1 cellular context compared by ENCODE assay signal in the genomic region with DNA sequence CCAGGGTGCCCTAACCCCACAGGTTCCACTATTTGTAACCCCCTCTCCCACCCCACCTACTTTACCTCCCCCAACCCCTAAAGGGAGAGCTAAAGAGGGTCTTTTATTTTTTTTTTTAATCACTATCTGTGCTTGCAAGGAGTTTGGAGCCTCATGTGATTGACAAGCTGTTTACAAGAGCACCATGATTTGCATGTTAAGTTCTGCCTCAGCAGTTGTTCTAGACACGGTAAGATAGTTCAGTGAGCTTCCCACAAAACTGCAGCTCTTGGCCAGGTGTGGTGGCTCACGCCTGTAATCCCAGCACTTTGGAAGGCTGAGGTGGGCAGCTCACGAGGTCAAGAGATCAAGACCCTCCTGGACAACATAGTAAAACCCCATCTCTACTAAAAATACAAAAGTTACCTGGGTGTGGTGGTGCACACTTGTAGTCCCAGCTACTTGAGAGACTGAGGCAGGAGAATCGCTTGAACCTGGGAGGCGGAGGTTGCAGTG.
TF ChIP-seq lines count a peak whose summit lies in the region.

No MANE protein-coding gene starts in this region.

TF ChIP-seq in GM23338, 12 proteins besides CTCF, POLR2A, EP300 and RAD21:
- TF ChIP-seq, protein P1, sequence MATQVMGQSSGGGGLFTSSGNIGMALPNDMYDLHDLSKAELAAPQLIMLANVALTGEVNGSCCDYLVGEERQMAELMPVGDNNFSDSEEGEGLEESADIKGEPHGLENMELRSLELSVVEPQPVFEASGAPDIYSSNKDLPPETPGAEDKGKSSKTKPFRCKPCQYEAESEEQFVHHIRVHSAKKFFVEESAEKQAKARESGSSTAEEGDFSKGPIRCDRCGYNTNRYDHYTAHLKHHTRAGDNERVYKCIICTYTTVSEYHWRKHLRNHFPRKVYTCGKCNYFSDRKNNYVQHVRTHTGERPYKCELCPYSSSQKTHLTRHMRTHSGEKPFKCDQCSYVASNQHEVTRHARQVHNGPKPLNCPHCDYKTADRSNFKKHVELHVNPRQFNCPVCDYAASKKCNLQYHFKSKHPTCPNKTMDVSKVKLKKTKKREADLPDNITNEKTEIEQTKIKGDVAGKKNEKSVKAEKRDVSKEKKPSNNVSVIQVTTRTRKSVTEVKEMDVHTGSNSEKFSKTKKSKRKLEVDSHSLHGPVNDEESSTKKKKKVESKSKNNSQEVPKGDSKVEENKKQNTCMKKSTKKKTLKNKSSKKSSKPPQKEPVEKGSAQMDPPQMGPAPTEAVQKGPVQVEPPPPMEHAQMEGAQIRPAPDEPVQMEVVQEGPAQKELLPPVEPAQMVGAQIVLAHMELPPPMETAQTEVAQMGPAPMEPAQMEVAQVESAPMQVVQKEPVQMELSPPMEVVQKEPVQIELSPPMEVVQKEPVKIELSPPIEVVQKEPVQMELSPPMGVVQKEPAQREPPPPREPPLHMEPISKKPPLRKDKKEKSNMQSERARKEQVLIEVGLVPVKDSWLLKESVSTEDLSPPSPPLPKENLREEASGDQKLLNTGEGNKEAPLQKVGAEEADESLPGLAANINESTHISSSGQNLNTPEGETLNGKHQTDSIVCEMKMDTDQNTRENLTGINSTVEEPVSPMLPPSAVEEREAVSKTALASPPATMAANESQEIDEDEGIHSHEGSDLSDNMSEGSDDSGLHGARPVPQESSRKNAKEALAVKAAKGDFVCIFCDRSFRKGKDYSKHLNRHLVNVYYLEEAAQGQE (IDR thresholded peaks at IDR 0.05; ENCODE audit: unreplicated experiment): no peak
- TF ChIP-seq, protein P2, sequence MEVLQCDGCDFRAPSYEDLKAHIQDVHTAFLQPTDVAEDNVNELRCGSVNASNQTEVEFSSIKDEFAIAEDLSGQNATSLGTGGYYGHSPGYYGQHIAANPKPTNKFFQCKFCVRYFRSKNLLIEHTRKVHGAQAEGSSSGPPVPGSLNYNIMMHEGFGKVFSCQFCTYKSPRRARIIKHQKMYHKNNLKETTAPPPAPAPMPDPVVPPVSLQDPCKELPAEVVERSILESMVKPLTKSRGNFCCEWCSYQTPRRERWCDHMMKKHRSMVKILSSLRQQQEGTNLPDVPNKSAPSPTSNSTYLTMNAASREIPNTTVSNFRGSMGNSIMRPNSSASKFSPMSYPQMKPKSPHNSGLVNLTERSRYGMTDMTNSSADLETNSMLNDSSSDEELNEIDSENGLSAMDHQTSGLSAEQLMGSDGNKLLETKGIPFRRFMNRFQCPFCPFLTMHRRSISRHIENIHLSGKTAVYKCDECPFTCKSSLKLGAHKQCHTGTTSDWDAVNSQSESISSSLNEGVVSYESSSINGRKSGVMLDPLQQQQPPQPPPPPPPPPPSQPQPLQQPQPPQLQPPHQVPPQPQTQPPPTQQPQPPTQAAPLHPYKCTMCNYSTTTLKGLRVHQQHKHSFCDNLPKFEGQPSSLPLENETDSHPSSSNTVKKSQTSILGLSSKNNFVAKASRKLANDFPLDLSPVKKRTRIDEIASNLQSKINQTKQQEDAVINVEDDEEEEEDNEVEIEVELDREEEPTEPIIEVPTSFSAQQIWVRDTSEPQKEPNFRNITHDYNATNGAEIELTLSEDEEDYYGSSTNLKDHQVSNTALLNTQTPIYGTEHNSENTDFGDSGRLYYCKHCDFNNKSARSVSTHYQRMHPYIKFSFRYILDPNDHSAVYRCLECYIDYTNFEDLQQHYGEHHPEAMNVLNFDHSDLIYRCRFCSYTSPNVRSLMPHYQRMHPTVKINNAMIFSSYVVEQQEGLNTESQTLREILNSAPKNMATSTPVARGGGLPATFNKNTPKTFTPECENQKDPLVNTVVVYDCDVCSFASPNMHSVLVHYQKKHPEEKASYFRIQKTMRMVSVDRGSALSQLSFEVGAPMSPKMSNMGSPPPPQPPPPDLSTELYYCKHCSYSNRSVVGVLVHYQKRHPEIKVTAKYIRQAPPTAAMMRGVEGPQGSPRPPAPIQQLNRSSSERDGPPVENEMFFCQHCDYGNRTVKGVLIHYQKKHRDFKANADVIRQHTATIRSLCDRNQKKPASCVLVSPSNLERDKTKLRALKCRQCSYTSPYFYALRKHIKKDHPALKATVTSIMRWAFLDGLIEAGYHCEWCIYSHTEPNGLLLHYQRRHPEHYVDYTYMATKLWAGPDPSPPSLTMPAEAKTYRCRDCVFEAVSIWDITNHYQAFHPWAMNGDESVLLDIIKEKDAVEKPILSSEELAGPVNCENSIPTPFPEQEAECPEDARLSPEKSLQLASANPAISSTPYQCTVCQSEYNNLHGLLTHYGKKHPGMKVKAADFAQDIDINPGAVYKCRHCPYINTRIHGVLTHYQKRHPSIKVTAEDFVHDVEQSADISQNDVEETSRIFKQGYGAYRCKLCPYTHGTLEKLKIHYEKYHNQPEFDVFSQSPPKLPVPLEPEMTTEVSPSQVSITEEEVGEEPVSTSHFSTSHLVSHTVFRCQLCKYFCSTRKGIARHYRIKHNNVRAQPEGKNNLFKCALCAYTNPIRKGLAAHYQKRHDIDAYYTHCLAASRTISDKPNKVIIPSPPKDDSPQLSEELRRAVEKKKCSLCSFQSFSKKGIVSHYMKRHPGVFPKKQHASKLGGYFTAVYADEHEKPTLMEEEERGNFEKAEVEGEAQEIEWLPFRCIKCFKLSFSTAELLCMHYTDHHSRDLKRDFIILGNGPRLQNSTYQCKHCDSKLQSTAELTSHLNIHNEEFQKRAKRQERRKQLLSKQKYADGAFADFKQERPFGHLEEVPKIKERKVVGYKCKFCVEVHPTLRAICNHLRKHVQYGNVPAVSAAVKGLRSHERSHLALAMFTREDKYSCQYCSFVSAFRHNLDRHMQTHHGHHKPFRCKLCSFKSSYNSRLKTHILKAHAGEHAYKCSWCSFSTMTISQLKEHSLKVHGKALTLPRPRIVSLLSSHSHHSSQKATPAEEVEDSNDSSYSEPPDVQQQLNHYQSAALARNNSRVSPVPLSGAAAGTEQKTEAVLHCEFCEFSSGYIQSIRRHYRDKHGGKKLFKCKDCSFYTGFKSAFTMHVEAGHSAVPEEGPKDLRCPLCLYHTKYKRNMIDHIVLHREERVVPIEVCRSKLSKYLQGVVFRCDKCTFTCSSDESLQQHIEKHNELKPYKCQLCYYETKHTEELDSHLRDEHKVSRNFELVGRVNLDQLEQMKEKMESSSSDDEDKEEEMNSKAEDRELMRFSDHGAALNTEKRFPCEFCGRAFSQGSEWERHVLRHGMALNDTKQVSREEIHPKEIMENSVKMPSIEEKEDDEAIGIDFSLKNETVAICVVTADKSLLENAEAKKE (CRISPR knock-in tag; IDR thresholded peaks at IDR 0.05): no peak
- TF ChIP-seq CREB1 (CRISPR knock-in tag; IDR thresholded peaks at IDR 0.05; ENCODE audit: low read depth): no peak
